Comparison of ENCODE assay signal across 8 cellular contexts in the genomic region with DNA sequence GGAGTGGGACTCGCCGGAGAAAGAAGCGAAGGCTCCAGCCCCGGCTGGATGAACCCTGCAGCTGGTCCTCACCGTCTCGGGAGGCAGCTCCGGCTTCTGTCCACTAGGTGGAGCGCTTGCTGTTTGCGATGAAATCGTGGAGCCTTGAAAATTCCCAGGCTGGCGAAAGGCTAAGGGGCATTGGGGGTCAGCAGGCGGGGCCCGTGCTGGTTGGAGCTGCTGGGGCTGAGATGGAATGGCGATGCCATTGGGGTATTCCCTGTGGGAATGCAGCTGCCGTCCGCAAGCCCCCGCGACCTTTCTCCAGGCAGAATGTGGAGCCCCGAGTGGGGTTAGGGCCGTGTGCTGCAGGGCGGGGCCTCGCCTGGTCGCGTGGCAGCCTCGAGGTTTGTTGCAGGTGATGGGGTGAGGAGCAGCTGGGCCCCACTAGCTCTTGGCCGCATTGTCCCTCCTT.
A peak's percentile ranks its signal among the peaks of the same experiment; 100 is the strongest.
DNase-seq lines count a peak whose midpoint lies in the region; ATAC-seq, FAIRE-seq and TF ChIP-seq lines count a peak whose summit lies in the region.

No MANE protein-coding gene starts in this region.

- FAIRE-seq in A549 (lab: Jason Lieb, UNC) (no peak), GM12891 (lab: Jason Lieb, UNC) (peak; percentile 89)

- H3K9me3 ChIP-seq in A549 (no peaks in the 10 kb centered on the region), lung (ENCODE audit: control insufficient read depth in 2 of 2, insufficient read depth in 1 of 2, low read length in 1 of 2) (peaks cover 0 to 5% of the 10 kb centered on the region in 2 donors)

- peak overlapping the region; percentile 78 for H3K4me2 ChIP-seq in A549

- peak; percentile 68 to 77 for DNase-seq in A549 (ENCODE audit: low read depth in 1 of 2, low spot score in 1 of 2)
- peak; percentile 84 for DNase-seq in GM12891 (ENCODE audit: insufficient read length, low spot score)
- DNase-seq in NCI-H2196 (lab: John Stamatoyannopoulos, UW; ENCODE audit: unreplicated experiment) = peak; percentile 86
- DNase-seq in activated CD4-positive, alpha-beta T cell treated with anti-CD3 and anti-CD28 coated beads, Interleukin-2, amount 50 U/mL, for 24 hours (ENCODE audit: low read depth in 1 of 2, low spot score in 1 of 2) = peak; percentile 39 to 59
- peak; percentile 91 for DNase-seq in ecto neural progenitor cell (ENCODE audit: low spot score)
- DNase-seq in lung (ENCODE audit: low spot score) = peak; percentile 76
- peak; percentile 37 for DNase-seq in stimulated activated CD8-positive, alpha-beta memory T cell treated with anti-CD3 and anti-CD28 coated beads, Interleukin-12 subunit alpha, Interleukin-12 subunit beta, amount 100 ng/mL, for 4 hours (ENCODE audit: low read depth)

- H3K4me3 ChIP-seq in A549 (no peak overlapping the region), lung (no peak overlapping the region)

- TF ChIP-seq RAD21 in A549 (conservative IDR thresholded peaks at IDR 0.05 in 1 of 2, IDR thresholded peaks at IDR 0.05 in 1 of 2) = peak; percentile 93

- H3K27ac ChIP-seq in A549 (peak overlapping the region in 1 of 2 experiments; percentile 41; a peak in 1 of 6 replicates), lung (ENCODE audit: low read depth in 1 of 2, low read length in 1 of 2) (no peak overlapping the region)

- TF ChIP-seq CTCF in A549 (IDR thresholded peaks at IDR 0.05) = peak; percentile 89
- peak; percentile 81 for TF ChIP-seq CTCF in lung (IDR thresholded peaks at IDR 0.05; ENCODE audit: control extremely low read depth, extremely low read depth)

- ATAC-seq in A549 (peak; percentile 86 to 93), lung (ENCODE audit: insufficient read depth, low FRiP score) (peak; percentile 68), HG03280 (IDR thresholded peaks at IDR 0.05; ENCODE audit: unreplicated experiment) (no peak)

- no peaks in the 10 kb centered on the region for H3K36me3 ChIP-seq in lung (ENCODE audit: control insufficient read depth in 2 of 2, insufficient read depth in 2 of 2, low read length in 2 of 2)

- CTCF ChIA-PET in A549 (lab: Yijun Ruan, JAX) = interaction anchor here (0.5 to 2.8 kb wide), 31 partner anchors 8 to 131 kb away, joined by 3 to 24 read pairs (median 5); no protein-coding TSS in a partner anchor

- 16% methylated on average over 16 of the region's 26 CpGs for WGBS in A549 (ENCODE audit: missing lambda C conversion rate)
- WGBS in lung, 2 donors = 24 to 31% methylated on average over 26 of the region's 26 CpGs

- TF ChIP-seq POLR2A in A549 (IDR thresholded peaks at IDR 0.05; ENCODE audit: low read length) (no peak), GM12891 (IDR thresholded peaks at IDR 0.05; ENCODE audit: low read depth, low read length) (no peak)

- TF ChIP-seq EP300 in A549 (IDR thresholded peaks at IDR 0.05) = no peak

- POLR2A ChIA-PET in A549 (lab: Yijun Ruan, JAX) = no interaction called here

- no peaks in the 10 kb centered on the region for H3K27me3 ChIP-seq in lung (ENCODE audit: control insufficient read depth, insufficient read depth)

- no peaks in the 10 kb centered on the region for H3K4me1 ChIP-seq in A549
- peaks cover 0 to 3% of the 10 kb centered on the region in 2 donors for H3K4me1 ChIP-seq in lung (ENCODE audit: control insufficient read depth in 2 of 2, insufficient read depth in 2 of 2, low read length in 2 of 2)

TF ChIP-seq in A549, 52 proteins besides CTCF, POLR2A, EP300 and RAD21:
- TF ChIP-seq FOSL2 (IDR thresholded peaks at IDR 0.05) (no peak), FOSL2 (CRISPR knock-in tag; IDR thresholded peaks at IDR 0.05) (no peak), SMC3 (IDR thresholded peaks at IDR 0.05) (peak; percentile 91)

TF ChIP-seq in GM12891, 5 proteins besides CTCF, POLR2A, EP300 and RAD21:
- TF ChIP-seq TAF1 (IDR thresholded peaks at IDR 0.05; ENCODE audit: low read depth, low read length) (no peak), POLR2AphosphoS5 (IDR thresholded peaks at IDR 0.05; ENCODE audit: low read depth, low read length) (no peak), SPI1 (IDR thresholded peaks at IDR 0.05; ENCODE audit: low read depth, low read length) (no peak), POU2F2 (IDR thresholded peaks at IDR 0.05; ENCODE audit: low read depth, low read length) (no peak), PAX5 (IDR thresholded peaks at IDR 0.05; ENCODE audit: insufficient read depth, low read length, severe bottlenecking) (no peak)

Comparison
In these comparisons a context has a peak if more than half of its experiments do, and no peak if none do; other contexts are left out.
1. DNase-seq: peak in every context shown above with its lines; median percentile 91 in ecto neural progenitor cell; 86 in NCI-H2196; 84 in GM12891; 76 in lung; 72 in A549; 49 in activated CD4-positive, alpha-beta T cell treated with anti-CD3 and anti-CD28 coated beads, Interleukin-2, amount 50 U/mL, for 24 hours; 37 in stimulated activated CD8-positive, alpha-beta memory T cell treated with anti-CD3 and anti-CD28 coated beads, Interleukin-12 subunit alpha, Interleukin-12 subunit beta, amount 100 ng/mL, for 4 hours.